13 cellular contexts compared by ENCODE assay signal in genomic region chr9:89668216-89668867, GRCh38.
A peak's percentile ranks its signal among the peaks of the same experiment; 100 is the strongest.
DNase-seq lines count a peak whose midpoint lies in the region; ATAC-seq and TF ChIP-seq lines count a peak whose summit lies in the region.
"Had no signal": no experiment of that assay in that cellular context is flagged by ENCODE, and none has a peak within 500 bp of the region (broad histone marks: within the 10 kb centered on the region; RNA-seq: fewer than 3 reads in every experiment).

No MANE protein-coding gene starts in this region.

- POLR2A ChIA-PET in MCF 10A (lab: Yijun Ruan, JAX): no interaction called here
- POLR2A ChIA-PET in naive thymus-derived CD8-positive, alpha-beta T cell (lab: Charles Lee): no interaction called here

- H3K27me3 ChIP-seq in breast epithelium: no peaks in the 10 kb centered on the region
- H3K27me3 ChIP-seq: cardiac muscle cell, MG63, vagina had no signal

- no peak overlapping the region for H3K27ac Mint-ChIP-seq in MCF 10A (ENCODE audit: low read depth, unreplicated experiment)
- no peak overlapping the region for H3K27ac Mint-ChIP-seq in naive thymus-derived CD8-positive, alpha-beta T cell

- no peaks in the 10 kb centered on the region for H3K27me3 Mint-ChIP-seq in MCF 10A (ENCODE audit: insufficient read depth, unreplicated experiment)
- H3K27me3 Mint-ChIP-seq in naive thymus-derived CD8-positive, alpha-beta T cell: peaks cover 3 to 7% (median 4%) of the 10 kb centered on the region in 5 donors

- H3K4me1 ChIP-seq in breast epithelium (peaks cover 4 to 8% of the 10 kb centered on the region in 2 donors), mucosa of descending colon (ENCODE audit: low read depth) (peaks cover 56% of the 10 kb centered on the region)

- no peak overlapping the region for H3K4me3 Mint-ChIP-seq in MCF 10A (ENCODE audit: unreplicated experiment)
- no peak overlapping the region for H3K4me3 Mint-ChIP-seq in naive thymus-derived CD8-positive, alpha-beta T cell

- TF ChIP-seq CTCF in breast epithelium (IDR thresholded peaks at IDR 0.05) (no peak), MCF 10A (IDR thresholded peaks at IDR 0.05; ENCODE audit: unreplicated experiment) (no peak), mucosa of descending colon (IDR thresholded peaks at IDR 0.05) (no peak)

- H3K4me1 Mint-ChIP-seq in MCF 10A (ENCODE audit: insufficient read depth, unreplicated experiment): no peaks in the 10 kb centered on the region
- H3K4me1 Mint-ChIP-seq in naive thymus-derived CD8-positive, alpha-beta T cell: peaks cover 0 to 11% (median 1%) of the 10 kb centered on the region in 4 donors

- intact Hi-C loops in breast epithelium (cut with DNase I; ENCODE audit: low total_unique reads): no loop called here
- intact Hi-C loops in MCF 10A (cut with micrococcal nuclease): no loop called here
- intact Hi-C loops in mucosa of descending colon (cut with DNase I, micrococcal nuclease): no loop called here

- H3K36me3 Mint-ChIP-seq in MCF 10A (ENCODE audit: insufficient read depth, unreplicated experiment): no peaks in the 10 kb centered on the region
- no peaks in the 10 kb centered on the region for H3K36me3 Mint-ChIP-seq in naive thymus-derived CD8-positive, alpha-beta T cell

- H3K4me3 ChIP-seq in breast epithelium (no peak overlapping the region), mucosa of descending colon (no peak overlapping the region)
- H3K4me3 ChIP-seq: cardiac muscle cell, MG63, vagina had no signal

- peak overlapping the region; percentile 31 to 68 for H3K27ac ChIP-seq in breast epithelium
- H3K27ac ChIP-seq: cardiac muscle cell, vagina had no signal

- H3K9me3 Mint-ChIP-seq in MCF 10A (ENCODE audit: unreplicated experiment): peaks cover 7% of the 10 kb centered on the region
- H3K9me3 Mint-ChIP-seq in naive thymus-derived CD8-positive, alpha-beta T cell: peaks cover 0 to 10% (median 0%) of the 10 kb centered on the region in 9 donors

- no peak for TF ChIP-seq POLR2A in breast epithelium (IDR thresholded peaks at IDR 0.05)

- BruUV-seq in MCF 10A (replicated peaks; lab: Mats Ljungman, UMichigan): no TSS peak

- H3K9me3 ChIP-seq in breast epithelium: no peaks in the 10 kb centered on the region
- H3K9me3 ChIP-seq in mucosa of descending colon: no peaks in the 10 kb centered on the region
- H3K9me3 ChIP-seq: MG63, vagina had no signal

- no peak for DNase-seq in breast epithelium (ENCODE audit: low spot score in 2 of 2)
- no peak for DNase-seq in MCF 10A (ENCODE audit: unreplicated experiment)
- DNase-seq in NCI-H774 (lab: John Stamatoyannopoulos, UW): peak; percentile 52
- no peak for DNase-seq in mucosa of descending colon
- no peak for DNase-seq in hepatic stellate cell (ENCODE audit: low spot score)
- no peak for DNase-seq in naive thymus-derived CD8-positive, alpha-beta T cell
- no peak for DNase-seq in mucosa of gallbladder (ENCODE audit: low spot score)
- no peak for DNase-seq in AML-193 (lab: John Stamatoyannopoulos, UW)
- DNase-seq: activated CD4-positive, alpha-beta T cell treated with anti-CD3 and anti-CD28 coated beads for 4 hours; activated effector memory CD4-positive, alpha-beta T cell treated with Interleukin-2 at 50 U/mL for 16 hours; MG63 had no signal

- peak; percentile 31 for ATAC-seq in mucosa of descending colon
- ATAC-seq in naive thymus-derived CD8-positive, alpha-beta T cell: no peak

- CTCF ChIA-PET in MCF 10A (lab: Yijun Ruan, JAX): no interaction called here

- H3K36me3 ChIP-seq in breast epithelium: no peaks in the 10 kb centered on the region
- no peaks in the 10 kb centered on the region for H3K36me3 ChIP-seq in mucosa of descending colon (ENCODE audit: low read depth)
- H3K36me3 ChIP-seq: cardiac muscle cell, MG63, vagina had no signal
